In genomic region chr12:131003036-131003435, GRCh38 we compare ENCODE assay signal across 20 cellular contexts. TPM values are rescaled to one million over a fixed set of nuclear protein-coding genes. Genes with fewer than 3 reads are reported as not detected.
"Had no signal": no experiment of that assay in that cellular context is flagged by ENCODE, and none has a peak within 500 bp of the region (broad histone marks: within the 10 kb centered on the region; RNA-seq: fewer than 3 reads in every experiment).

No MANE protein-coding gene starts in this region.

- H3K36me3 ChIP-seq: ovary, sigmoid colon, uterus had no signal

- H3K27ac ChIP-seq: ovary, tibial nerve, uterus had no signal

- H3K27me3 ChIP-seq: esophagus muscularis mucosa, gastroesophageal sphincter, ovary, sigmoid colon, tibial nerve, uterus had no signal

- H3K36me3 Mint-ChIP-seq: activated naive CD4-positive, alpha-beta T cell treated with anti-CD3 and anti-CD28 coated beads, Interleukin-2, amount 50 U/mL, for 24 hours had no signal

- H3K27me3 Mint-ChIP-seq: activated CD4-positive, alpha-beta T cell treated with anti-CD3 and anti-CD28 coated beads, Interleukin-2, amount 10 ng/mL, durations not matched to agents 7 days and 5 days; activated naive CD4-positive, alpha-beta T cell treated with anti-CD3 and anti-CD28 coated beads, Interleukin-2, amount 50 U/mL, for 24 hours had no signal

- H3K27ac Mint-ChIP-seq: activated CD4-positive, alpha-beta T cell treated with anti-CD3 and anti-CD28 coated beads, Interleukin-2, amount 10 ng/mL, durations not matched to agents 7 days and 5 days; activated CD8-positive, alpha-beta T cell treated with anti-CD3 and anti-CD28 coated beads, Interleukin-2, amount 10 ng/mL, durations not matched to agents 7 days and 5 days; activated naive CD4-positive, alpha-beta T cell treated with anti-CD3 and anti-CD28 coated beads, Interleukin-2, amount 50 U/mL, for 24 hours; activated T-cell treated with anti-CD3 and anti-CD28 coated beads, Interleukin-2, amount 50 U/mL, for 24 hours; dendritic cell treated with granulocyte-macrophage colony-stimulating factor and Interleukin-4, amounts not matched to agents 40 ng/mL and 50 ng/mL, for 4 days had no signal

- H3K4me1 Mint-ChIP-seq: activated CD4-positive, alpha-beta T cell treated with anti-CD3 and anti-CD28 coated beads, Interleukin-2, amount 10 ng/mL, durations not matched to agents 7 days and 5 days; activated naive CD4-positive, alpha-beta T cell treated with anti-CD3 and anti-CD28 coated beads, Interleukin-2, amount 50 U/mL, for 24 hours had no signal

- H3K4me2 ChIP-seq: SK-N-SH had no signal

- ATAC-seq: activated CD8-positive, alpha-beta T cell treated with anti-CD3 and anti-CD28 coated beads, Interleukin-2, amount 10 ng/mL, durations not matched to agents 7 days and 5 days; gastroesophageal sphincter had no signal

- H3K4me3 ChIP-seq: esophagus muscularis mucosa, gastroesophageal sphincter, lung, ovary, sigmoid colon, tibial nerve, uterus had no signal

- H3K4me3 Mint-ChIP-seq: activated CD4-positive, alpha-beta T cell treated with anti-CD3 and anti-CD28 coated beads, Interleukin-2, amount 10 ng/mL, durations not matched to agents 7 days and 5 days; activated CD8-positive, alpha-beta T cell treated with anti-CD3 and anti-CD28 coated beads, Interleukin-2, amount 10 ng/mL, durations not matched to agents 7 days and 5 days; activated naive CD4-positive, alpha-beta T cell treated with anti-CD3 and anti-CD28 coated beads, Interleukin-2, amount 50 U/mL, for 24 hours; activated T-cell treated with anti-CD3 and anti-CD28 coated beads, Interleukin-2, amount 50 U/mL, for 24 hours; dendritic cell treated with granulocyte-macrophage colony-stimulating factor and Interleukin-4, amounts not matched to agents 40 ng/mL and 50 ng/mL, for 4 days; neural crest cell had no signal

- H3K9ac ChIP-seq: SK-N-SH had no signal

- DNase-seq: activated CD4-positive, alpha-beta T cell treated with anti-CD3 and anti-CD28 coated beads, Interleukin-2, amount 10 ng/mL, durations not matched to agents 7 days and 5 days; activated CD4-positive, CD25-positive, alpha-beta regulatory T cell; activated CD8-positive, alpha-beta T cell treated with anti-CD3 and anti-CD28 coated beads, Interleukin-2, amount 10 ng/mL, durations not matched to agents 7 days and 5 days; activated T-cell treated with anti-CD3 and anti-CD28 coated beads, Interleukin-2, amount 50 U/mL, for 24 hours; effector memory CD4-positive, alpha-beta T cell; ovary; sigmoid colon; SK-N-SH; stimulated activated naive CD4-positive, alpha-beta T cell; T-helper 9 cell; uterus had no signal

- H3K9me3 Mint-ChIP-seq: activated naive CD4-positive, alpha-beta T cell treated with anti-CD3 and anti-CD28 coated beads, Interleukin-2, amount 50 U/mL, for 24 hours; activated T-cell treated with anti-CD3 and anti-CD28 coated beads, Interleukin-2, amount 50 U/mL, for 24 hours; dendritic cell treated with granulocyte-macrophage colony-stimulating factor and Interleukin-4, amounts not matched to agents 40 ng/mL and 50 ng/mL, for 4 days had no signal

RNA-seq across cellular contexts. Expression of gene ADGRD1, which starts 49.3 kb away (rescaled TPM):
- total RNA-seq: activated CD8-positive, alpha-beta T cell treated with anti-CD3 and anti-CD28 coated beads, Interleukin-2, amount 10 ng/mL, durations not matched to agents 7 days and 5 days; bronchial epithelial cell; endothelial cell of umbilical vein had no signal
- polyA plus RNA-seq: SK-N-SH had no signal
